9 cellular contexts compared by ENCODE assay signal in genomic region chr20:2104236-2104635, GRCh38. TPM values are rescaled to one million over a fixed set of nuclear protein-coding genes. Genes with fewer than 3 reads are reported as not detected.
DNase-seq lines count a peak whose midpoint lies in the region; ATAC-seq, FAIRE-seq and TF ChIP-seq lines count a peak whose summit lies in the region.
"Had no signal": no experiment of that assay in that cellular context is flagged by ENCODE, and none has a peak within 500 bp of the region (broad histone marks: within the 10 kb centered on the region; RNA-seq: fewer than 3 reads in every experiment).

No MANE protein-coding gene starts in this region.

- POLR2A ChIA-PET in activated naive CD8-positive, alpha-beta T cell treated with anti-CD3 and anti-CD28 coated beads, Interleukin-2, amount 10 ng/mL, durations not matched to agents 7 days and 5 days (lab: Charles Lee), result interaction anchor here (1.4 kb wide), 1 partner anchor 10 kb away, joined by 5 read pairs; no protein-coding TSS in a partner anchor
- POLR2A ChIA-PET in HepG2 (lab: Yijun Ruan, JAX), result interaction anchor here (0.8 to 3.1 kb wide), 8 partner anchors 10 to 43 kb away, joined by 3 to 8 read pairs (median 3); no protein-coding TSS in a partner anchor

- H4K20me1 ChIP-seq in HepG2 (ENCODE audit: insufficient read depth, low read length), result peaks cover 46% of the 10 kb centered on the region

- no peak for TF ChIP-seq CTCF in HepG2 (CRISPR knock-in tag; IDR thresholded peaks at IDR 0.05)
- TF ChIP-seq CTCF in tibial nerve (IDR thresholded peaks at IDR 0.05), result no peak

- no peaks in the 10 kb centered on the region; a peak in 1 of 5 replicates for H3K27me3 ChIP-seq in HepG2 (ENCODE audit: control insufficient read depth in 1 of 2, insufficient read depth in 2 of 2, low read length in 2 of 2)
- H3K27me3 ChIP-seq in tibial nerve, result no peaks in the 10 kb centered on the region

- no peak for TF ChIP-seq RAD21 in HepG2 (CRISPR knock-in tag; IDR thresholded peaks at IDR 0.05)

- DNase-seq in activated T-cell treated with anti-CD3 and anti-CD28 coated beads, Interleukin-2, amount 50 U/mL, for 72 hours, result no peak
- DNase-seq in activated T-cell treated with anti-CD3 and anti-CD28 coated beads for 4 hours, result no peak
- DNase-seq in activated naive CD8-positive, alpha-beta T cell treated with anti-CD3 and anti-CD28 coated beads, Interleukin-2, amount 10 ng/mL, durations not matched to agents 7 days and 5 days, result no peak
- DNase-seq in HepG2 (ENCODE audit: low spot score), result no peak
- DNase-seq in tibial nerve (ENCODE audit: low spot score in 2 of 2), result no peak
- no peak for DNase-seq in KBM-7
- DNase-seq in NCI-H82 treated with DMSO at 0.1 percent for 48 hours (lab: John Stamatoyannopoulos, UW; ENCODE audit: unreplicated experiment), result no peak
- DNase-seq: GDM1 had no signal

- H3K9ac ChIP-seq in HepG2 (ENCODE audit: insufficient read depth, low read depth, low read length), result peak overlapping the region; percentile 97

- H3K27ac ChIP-seq in HepG2 (ENCODE audit: extremely low read length, insufficient read depth, low read length) (peak overlapping the region; percentile 100), tibial nerve (peak overlapping the region in 2 of 4 donors; percentile 97 to 99)

- CTCF ChIA-PET in HepG2 (lab: Yijun Ruan, JAX; ENCODE audit: low intra/inter-chr PET ratio, low total read pairs), result no interaction called here

- H3K36me3 ChIP-seq in HepG2 (replicated peaks in 1 of 2; ENCODE audit: control insufficient read depth in 1 of 2, insufficient read depth in 2 of 2, low read length in 2 of 2) (peaks cover 28 to 40% of the 10 kb centered on the region in 2 experiments), tibial nerve (peaks cover 0 to 7% (median 0%) of the 10 kb centered on the region in 3 donors)

- H2AFZ ChIP-seq in HepG2 (ENCODE audit: low read length), result no peak overlapping the region

- H3K9me3 Mint-ChIP-seq in activated T-cell treated with anti-CD3 and anti-CD28 coated beads, Interleukin-2, amount 50 U/mL, for 72 hours, result no peaks in the 10 kb centered on the region
- no peaks in the 10 kb centered on the region for H3K9me3 Mint-ChIP-seq in activated naive CD8-positive, alpha-beta T cell treated with anti-CD3 and anti-CD28 coated beads, Interleukin-2, amount 10 ng/mL, durations not matched to agents 7 days and 5 days

- ATAC-seq in activated T-cell treated with anti-CD3 and anti-CD28 coated beads, Interleukin-2, amount 50 U/mL, for 72 hours (replicated peaks in 1 of 2), result no peak
- no peak for ATAC-seq in activated naive CD8-positive, alpha-beta T cell treated with anti-CD3 and anti-CD28 coated beads, Interleukin-2, amount 10 ng/mL, durations not matched to agents 7 days and 5 days (ENCODE audit: low read depth)
- ATAC-seq in HepG2 (no peak), GM21786 (IDR thresholded peaks at IDR 0.05; ENCODE audit: unreplicated experiment) (no peak)

- no peak for FAIRE-seq in HepG2 (lab: Jason Lieb, UNC)

- peaks cover 7 to 11% of the 10 kb centered on the region in 2 donors for H3K36me3 Mint-ChIP-seq in activated T-cell treated with anti-CD3 and anti-CD28 coated beads, Interleukin-2, amount 50 U/mL, for 72 hours (ENCODE audit: insufficient read depth in 2 of 2)
- H3K36me3 Mint-ChIP-seq in activated naive CD8-positive, alpha-beta T cell treated with anti-CD3 and anti-CD28 coated beads, Interleukin-2, amount 10 ng/mL, durations not matched to agents 7 days and 5 days, result peaks cover 14% of the 10 kb centered on the region

- in situ Hi-C loops in HepG2 (cut with HindIII; ENCODE audit: extremely low pct_ligation_motif_present, low pct_unique_long_range_greater_than_20kb), result no loop called here
- in situ Hi-C loops in KBM-7 (cut with MboI; ENCODE audit: low pct_unique_long_range_greater_than_20kb, low sequenced_read_pairs), result no loop called here

- peak overlapping the region; percentile 99 for H3K4me2 ChIP-seq in HepG2 (ENCODE audit: low read depth, low read length)

- H3K79me2 ChIP-seq in HepG2 (ENCODE audit: insufficient read depth, low read length), result peaks cover 62% of the 10 kb centered on the region

- TF ChIP-seq POLR2A in HepG2 (IDR thresholded peaks at IDR 0.05; ENCODE audit: insufficient read depth in 1 of 2, low read depth in 2 of 2, low read length in 2 of 2) (no peak), tibial nerve (IDR thresholded peaks at IDR 0.05) (no peak)

- H3K9me3 ChIP-seq in HepG2 (ENCODE audit: low read length) (no peaks in the 10 kb centered on the region), tibial nerve (no peaks in the 10 kb centered on the region)

- H3K4me3 ChIP-seq in HepG2 (replicated peaks in 1 of 3; ENCODE audit: insufficient read depth in 1 of 3, low read depth in 2 of 3, low read length in 3 of 3) (peak overlapping the region; percentile 71 to 96 (median 74)), tibial nerve (peak overlapping the region; percentile 76 to 96 (median 89))

- H3K27ac Mint-ChIP-seq in activated T-cell treated with anti-CD3 and anti-CD28 coated beads, Interleukin-2, amount 50 U/mL, for 72 hours, result peak overlapping the region; percentile 83
- H3K27ac Mint-ChIP-seq in activated naive CD8-positive, alpha-beta T cell treated with anti-CD3 and anti-CD28 coated beads, Interleukin-2, amount 10 ng/mL, durations not matched to agents 7 days and 5 days, result no peak overlapping the region

- 68% methylated on average over 8 of the region's 8 CpGs for WGBS in HepG2 (ENCODE audit: low lambda C conversion rate)
- 42 to 45% methylated on average over 8 of the region's 8 CpGs for WGBS in tibial nerve, 2 donors

- peaks cover 74% of the 10 kb centered on the region for H3K4me1 Mint-ChIP-seq in activated T-cell treated with anti-CD3 and anti-CD28 coated beads, Interleukin-2, amount 50 U/mL, for 72 hours (ENCODE audit: low read depth)
- peaks cover 40% of the 10 kb centered on the region for H3K4me1 Mint-ChIP-seq in activated naive CD8-positive, alpha-beta T cell treated with anti-CD3 and anti-CD28 coated beads, Interleukin-2, amount 10 ng/mL, durations not matched to agents 7 days and 5 days

- intact Hi-C loops in HepG2 (cut with micrococcal nuclease; ENCODE audit: unreplicated experiment), result no loop called here

- TF ChIP-seq EP300 in HepG2 (IDR thresholded peaks at IDR 0.05; ENCODE audit: low read depth in 2 of 2, low read length in 2 of 2) (no peak), HepG2 (CRISPR knock-in tag; IDR thresholded peaks at IDR 0.05; ENCODE audit: borderline replicate concordance) (no peak), tibial nerve (IDR thresholded peaks at IDR 0.05) (no peak)

- no peaks in the 10 kb centered on the region for H3K27me3 Mint-ChIP-seq in activated T-cell treated with anti-CD3 and anti-CD28 coated beads, Interleukin-2, amount 50 U/mL, for 72 hours (ENCODE audit: low read depth)
- no peaks in the 10 kb centered on the region for H3K27me3 Mint-ChIP-seq in activated naive CD8-positive, alpha-beta T cell treated with anti-CD3 and anti-CD28 coated beads, Interleukin-2, amount 10 ng/mL, durations not matched to agents 7 days and 5 days

- H3K4me1 ChIP-seq in HepG2 (ENCODE audit: insufficient read depth, low read length) (peaks cover 73% of the 10 kb centered on the region), tibial nerve (peaks cover 0 to 71% (median 45%) of the 10 kb centered on the region in 4 donors)

- H3K4me3 Mint-ChIP-seq in activated T-cell treated with anti-CD3 and anti-CD28 coated beads, Interleukin-2, amount 50 U/mL, for 72 hours, result peak overlapping the region; percentile 82 to 96
- peak overlapping the region; percentile 96 for H3K4me3 Mint-ChIP-seq in activated naive CD8-positive, alpha-beta T cell treated with anti-CD3 and anti-CD28 coated beads, Interleukin-2, amount 10 ng/mL, durations not matched to agents 7 days and 5 days

- BruUV-seq in HepG2 (replicated peaks; lab: Mats Ljungman, UMichigan), result no TSS peak

TF ChIP-seq in HepG2, 621 proteins besides CTCF, POLR2A, EP300 and RAD21 (continues in another document):
- 0 out of 2 replicates have a peak, but pooled peaks have one; percentile 7 for TF ChIP-seq FOXC1 (CRISPR knock-in tag; IDR thresholded peaks at IDR 0.05; ENCODE audit: borderline replicate concordance)

RNA-seq across cellular contexts. Expression of gene STK35, which starts 2.6 kb away (rescaled TPM):
- total RNA-seq in activated T-cell treated with anti-CD3 and anti-CD28 coated beads, Interleukin-2, amount 50 U/mL, for 72 hours, result 10 to 100 TPM; 22.4 to 24.3 TPM
- 10 to 100 TPM; 17.0 to 18.6 TPM for total RNA-seq in activated naive CD8-positive, alpha-beta T cell treated with anti-CD3 and anti-CD28 coated beads, Interleukin-2, amount 10 ng/mL, durations not matched to agents 7 days and 5 days
- total RNA-seq in HepG2 (2016; rRNA removed; fragmentation: Illumina TruSeq; extraction: Trizol) (29.8 and 34.9 TPM in 2 replicates), tibial nerve (10 to 100 TPM; 13.3 to 26.1 (median 20.5) TPM)
- total RNA-seq in HepG2 (2016; cell fraction: cytosol; rRNA removed; fragmentation: Illumina TruSeq; extraction: Trizol; ENCODE audit: low read depth), result 13.7 and 15.4 TPM in 2 replicates
- total RNA-seq in HepG2 (2016; cell fraction: insoluble cytoplasmic fraction; rRNA removed; fragmentation: Illumina TruSeq; extraction: Trizol), result 30.2 and 30.4 TPM in 2 replicates
- 27.3 and 27.9 TPM in 2 replicates for total RNA-seq in HepG2 (2016; cell fraction: membrane; rRNA removed; fragmentation: Illumina TruSeq; extraction: Trizol)
- 24.3 and 27.8 TPM in 2 replicates for total RNA-seq in HepG2 (2016; cell fraction: nucleus; rRNA removed; fragmentation: Illumina TruSeq; extraction: Trizol)
- 26.5 and 27.4 TPM in 2 replicates for polyA plus RNA-seq in HepG2 (2011; rRNA removed)
- polyA plus RNA-seq in HepG2 (2011; cell fraction: cytosol; rRNA removed), result 24.8 and 26.8 TPM in 2 replicates
- 42.3 and 48.0 TPM in 2 replicates for polyA plus RNA-seq in HepG2 (2011; cell fraction: nucleus; rRNA removed)
- polyA plus RNA-seq in HepG2 (2012), result 16.4 and 17.0 TPM in 2 replicates
- 1.8 and 1.9 TPM in 2 replicates for polyA plus RNA-seq in HepG2 (2016; cell fraction: cytosol; fragmentation: Illumina TruSeq; extraction: Trizol; ENCODE audit: low read depth)
- polyA plus RNA-seq in HepG2 (2016; cell fraction: insoluble cytoplasmic fraction; fragmentation: Illumina TruSeq; extraction: Trizol; ENCODE audit: low read depth), result 23.6 and 32.2 TPM in 2 replicates
- polyA plus RNA-seq in HepG2 (2016; cell fraction: membrane; fragmentation: Illumina TruSeq; extraction: Trizol; ENCODE audit: low read depth), result 11.0 and 12.3 TPM in 2 replicates
- 38.0 and 38.6 TPM in 2 replicates for polyA plus RNA-seq in HepG2 (2016; cell fraction: nucleus; fragmentation: Illumina TruSeq; extraction: Trizol; ENCODE audit: insufficient read depth, low read depth)
- polyA minus RNA-seq in HepG2 (2011; rRNA and poly(A)+ RNA removed; ENCODE audit: low replicate concordance), result 14.2 and 74.6 TPM in 2 replicates
- 24.6 and 25.4 TPM in 2 replicates for polyA minus RNA-seq in HepG2 (2011; cell fraction: cytosol; rRNA and poly(A)+ RNA removed)
- polyA minus RNA-seq in HepG2 (2011; cell fraction: nucleus; rRNA and poly(A)+ RNA removed), result 34.6 and 38.4 TPM in 2 replicates
